Comparison of ENCODE assay signal across 17 cellular contexts in genomic region chr5:61423487-61424157, GRCh38.
DNase-seq lines count a peak whose midpoint lies in the region; ATAC-seq and TF ChIP-seq lines count a peak whose summit lies in the region.
"Had no signal": no experiment of that assay in that cellular context is flagged by ENCODE, and none has a peak within 500 bp of the region (broad histone marks: within the 10 kb centered on the region; RNA-seq: fewer than 3 reads in every experiment).

No MANE protein-coding gene starts in this region.

- H3K4me3 ChIP-seq in gastroesophageal sphincter = peak overlapping the region in 1 of 2 donors; percentile 18
- H3K4me3 ChIP-seq in skeletal muscle tissue (ENCODE audit: low read length in 3 of 3) = peak overlapping the region in 2 of 3 donors; percentile 25 to 54
- H3K4me3 ChIP-seq: lung, SK-N-MC had no signal

- no peaks in the 10 kb centered on the region for H3K27me3 ChIP-seq in gastroesophageal sphincter
- H3K27me3 ChIP-seq in skeletal muscle tissue (ENCODE audit: control insufficient read depth in 3 of 3, insufficient read depth in 3 of 3, low read length in 3 of 3) = no peaks in the 10 kb centered on the region
- H3K27me3 ChIP-seq: esophagus squamous epithelium had no signal

- WGBS in gastroesophageal sphincter (ENCODE audit: low coverage in 1 of 2), 2 donors = 10 to 36% methylated on average over 2 to 3 of the region's 3 CpGs

- no peak for TF ChIP-seq POLR2A in gastroesophageal sphincter (IDR thresholded peaks at IDR 0.05)

- H3K9ac ChIP-seq in skeletal muscle tissue (ENCODE audit: low read depth in 1 of 3, low read length in 3 of 3) = peak overlapping the region in 2 of 3 donors; percentile 14 to 28

- no peaks in the 10 kb centered on the region; the same call in 1 of the 2 replicates for H3K9me3 Mint-ChIP-seq in HFFc6
- H3K9me3 Mint-ChIP-seq: activated naive CD4-positive, alpha-beta T cell treated with anti-CD3 and anti-CD28 coated beads, Interleukin-2, amount 50 U/mL, for 24 hours had no signal

- H3K36me3 Mint-ChIP-seq in HFFc6 (ENCODE audit: low read depth) = peaks cover 16% of the 10 kb centered on the region

- no peak for ATAC-seq in gastroesophageal sphincter

- peaks cover 47% of the 10 kb centered on the region for H3K4me1 Mint-ChIP-seq in HFFc6 (ENCODE audit: low read depth)

- H3K4me1 ChIP-seq in gastroesophageal sphincter = peaks cover 0 to 39% (median 0%) of the 10 kb centered on the region in 3 donors
- peaks cover 8 to 16% (median 15%) of the 10 kb centered on the region in 3 donors for H3K4me1 ChIP-seq in skeletal muscle tissue (ENCODE audit: control insufficient read depth in 3 of 3, insufficient read depth in 3 of 3, low read length in 3 of 3)

- H3K36me3 ChIP-seq in gastroesophageal sphincter = no peaks in the 10 kb centered on the region
- no peaks in the 10 kb centered on the region for H3K36me3 ChIP-seq in skeletal muscle tissue (ENCODE audit: control insufficient read depth in 3 of 3, insufficient read depth in 3 of 3, low read length in 3 of 3)
- H3K36me3 ChIP-seq: esophagus squamous epithelium had no signal

- H3K27ac ChIP-seq in angular gyrus (ENCODE audit: low read depth, low read length) = peak overlapping the region; percentile 52
- peak overlapping the region in 3 of 4 donors; percentile 18 to 46 (median 39) for H3K27ac ChIP-seq in gastroesophageal sphincter
- no peak overlapping the region for H3K27ac ChIP-seq in skeletal muscle tissue (ENCODE audit: low read depth, low read length)
- H3K27ac ChIP-seq: C4-2B had no signal

- TF ChIP-seq CTCF in HFFc6 (IDR thresholded peaks at IDR 0.05) (no peak), gastroesophageal sphincter (IDR thresholded peaks at IDR 0.05) (no peak)

- peak overlapping the region; percentile 64; the same call in 1 of the 2 replicates for H3K4me3 Mint-ChIP-seq in HFFc6
- H3K4me3 Mint-ChIP-seq: activated B cell treated with CpG ODN at 0.5 μM for 24 hours; activated naive CD4-positive, alpha-beta T cell treated with anti-CD3 and anti-CD28 coated beads, Interleukin-2, amount 50 U/mL, for 24 hours had no signal

- no peaks in the 10 kb centered on the region for H3K9me3 ChIP-seq in gastroesophageal sphincter
- no peaks in the 10 kb centered on the region for H3K9me3 ChIP-seq in skeletal muscle tissue (ENCODE audit: control insufficient read depth in 3 of 3, low read length in 3 of 3)
- H3K9me3 ChIP-seq: esophagus squamous epithelium had no signal

- no peaks in the 10 kb centered on the region; the same call in 1 of the 2 replicates for H3K27me3 Mint-ChIP-seq in HFFc6 (ENCODE audit: insufficient read depth)
- H3K27me3 Mint-ChIP-seq: activated B cell treated with CpG ODN at 0.5 μM for 24 hours; activated naive CD4-positive, alpha-beta T cell treated with anti-CD3 and anti-CD28 coated beads, Interleukin-2, amount 50 U/mL, for 24 hours had no signal

- peak overlapping the region; percentile 20 for H3K27ac Mint-ChIP-seq in HFFc6
- H3K27ac Mint-ChIP-seq: activated B cell treated with CpG ODN at 0.5 μM for 24 hours; activated naive CD4-positive, alpha-beta T cell treated with anti-CD3 and anti-CD28 coated beads, Interleukin-2, amount 50 U/mL, for 24 hours had no signal

- TF ChIP-seq EP300 in gastroesophageal sphincter (IDR thresholded peaks at IDR 0.05) = no peak

- DNase-seq in HFFc6 (no peak), midbrain (lab: John Stamatoyannopoulos, UW) (no peak), middle frontal gyrus (ENCODE audit: extremely low spot score, low spot score) (no peak), NCI-H1930 (lab: John Stamatoyannopoulos, UW) (no peak)
- DNase-seq: activated B cell treated with CpG ODN at 0.5 μM for 24 hours; esophagus squamous epithelium; NCI-H1105 treated with DMSO at 0.1 percent for 48 hours; NCI-H2227 treated with DMSO at 0.1 percent for 48 hours; occipital lobe; stimulated activated CD4-positive, alpha-beta T cell treated with anti-CD3 and anti-CD28 coated beads, Interleukin-2, amount 100 ng/mL, for 24 hours had no signal
